ENCODE assay signal across 12 cellular contexts in the genomic region with DNA sequence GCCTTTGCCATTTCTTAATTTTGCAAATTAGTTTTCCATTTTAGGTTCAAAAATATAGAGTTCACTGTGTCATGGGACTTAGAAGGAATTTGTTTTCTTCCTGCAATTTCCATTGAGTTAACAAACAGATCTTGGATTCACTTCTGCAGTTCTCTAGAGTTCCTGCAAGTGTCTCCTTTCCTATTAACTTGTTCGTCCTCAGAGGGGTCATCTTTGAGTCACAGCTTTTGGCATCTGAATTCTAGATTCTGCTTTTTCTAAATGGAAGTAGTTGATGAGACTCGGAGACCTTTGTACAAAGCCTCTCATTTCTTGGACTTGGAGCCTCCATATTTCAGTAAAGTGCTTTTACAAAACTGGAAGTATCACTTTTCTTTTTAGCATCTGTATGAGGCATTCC.
A peak's percentile ranks its signal among the peaks of the same experiment; 100 is the strongest.
DNase-seq lines count a peak whose midpoint lies in the region; ATAC-seq lines count a peak whose summit lies in the region.
"Had no signal": no experiment of that assay in that cellular context is flagged by ENCODE, and none has a peak within 500 bp of the region (broad histone marks: within the 10 kb centered on the region; RNA-seq: fewer than 3 reads in every experiment).

No MANE protein-coding gene starts in this region.

- DNase-seq in AML-193 (lab: John Stamatoyannopoulos, UW), result peak; percentile 14 to 17
- peak; percentile 19 for DNase-seq in HT1080 (ENCODE audit: low read depth)
- peak; percentile 70 for DNase-seq in adipocyte (ENCODE audit: low read depth)
- DNase-seq in kidney glomerular epithelial cell (lab: John Stamatoyannopoulos, UW), result peak; percentile 29
- no peak for DNase-seq in activated CD4-positive, alpha-beta T cell treated with anti-CD3 and anti-CD28 coated beads, Interleukin-2, amount 50 U/mL, for 4 hours
- no peak for DNase-seq in occipital lobe (lab: John Stamatoyannopoulos, UW)
- no peak for DNase-seq in NCI-H2227 treated with DMSO at 0.1 percent for 48 hours (lab: John Stamatoyannopoulos, UW)
- DNase-seq: activated B cell treated with CpG ODN at 0.5 μM for 24 hours; activated naive CD8-positive, alpha-beta T cell treated with anti-CD3 and anti-CD28 coated beads, Interleukin-2, amount 10 ng/mL, durations not matched to agents 7 days and 5 days; heart right ventricle had no signal

- ATAC-seq in HG03460 (IDR thresholded peaks at IDR 0.05; ENCODE audit: unreplicated experiment), result no peak

- H3K9ac ChIP-seq in adipocyte (ENCODE audit: low read length), result peak overlapping the region; percentile 3
- H3K9ac ChIP-seq: parathyroid adenoma had no signal

- no peaks in the 10 kb centered on the region for H3K27me3 ChIP-seq in adipocyte (replicated peaks; ENCODE audit: control insufficient read depth, insufficient read depth, low read length)
- H3K27me3 ChIP-seq: heart right ventricle had no signal

- H3K9me3 ChIP-seq in adipocyte (ENCODE audit: control insufficient read depth, low read length), result no peaks in the 10 kb centered on the region
- H3K9me3 ChIP-seq: heart right ventricle had no signal

- H3K36me3 ChIP-seq in adipocyte (ENCODE audit: control insufficient read depth, insufficient read depth, low read length, severe bottlenecking), result no peaks in the 10 kb centered on the region
- H3K36me3 ChIP-seq: heart right ventricle had no signal

- peaks cover 17% of the 10 kb centered on the region for H3K4me1 ChIP-seq in adipocyte (ENCODE audit: control insufficient read depth, insufficient read depth, low read length)
- H3K4me1 ChIP-seq: parathyroid adenoma had no signal

- peak overlapping the region; percentile 42 for H3K4me3 ChIP-seq in adipocyte (ENCODE audit: low read length)
- H3K4me3 ChIP-seq: heart right ventricle had no signal

Comparison
In these comparisons a context has a peak if more than half of its experiments do, and no peak if none do; other contexts are left out.
1. DNase-seq: peak in AML-193 (2 of 2), HT1080 (single experiment), adipocyte (single experiment) and kidney glomerular epithelial cell (single experiment); none in activated CD4-positive, alpha-beta T cell treated with anti-CD3 and anti-CD28 coated beads, Interleukin-2, amount 50 U/mL, for 4 hours (0 of 2), occipital lobe (single experiment) and NCI-H2227 treated with DMSO at 0.1 percent for 48 hours (single experiment).